In genomic region chr10:71319042-71319799, GRCh38 we compare ENCODE assay signal across 1 cellular context.
TF ChIP-seq lines count a peak whose summit lies in the region.

TSS of gene SLC29A3 (plus strand) at chr10:71319259. CDS start at chr10:71319310, 51 bp downstream.

TF ChIP-seq in HepG2, 621 proteins besides CTCF, POLR2A, EP300 and RAD21 (continued from another document and continues in another):
- TF ChIP-seq ZBTB44 (CRISPR knock-in tag; IDR thresholded peaks at IDR 0.05) (no peak), TEF (CRISPR knock-in tag; IDR thresholded peaks at IDR 0.05) (no peak), ZFP62 (CRISPR knock-in tag; IDR thresholded peaks at IDR 0.05) (no peak), PAWR (CRISPR knock-in tag; IDR thresholded peaks at IDR 0.05; ENCODE audit: borderline replicate concordance) (no peak), ISL2 (CRISPR knock-in tag; IDR thresholded peaks at IDR 0.05) (peak; percentile 4; the same call in 1 of the 2 replicates), SIN3B (IDR thresholded peaks at IDR 0.05; ENCODE audit: low read length) (0 out of 2 replicates have a peak, but pooled peaks have one; percentile 20), SRSF1 (optimal IDR thresholded peaks at IDR 0.05; ENCODE audit: low read depth, low read length) (no peak), ZNF556 (CRISPR knock-in tag; IDR thresholded peaks at IDR 0.05; ENCODE audit: borderline replicate concordance) (no peak; the same call in 1 of the 2 replicates), ZNF331 (CRISPR knock-in tag; IDR thresholded peaks at IDR 0.05) (peak; percentile 63), ZBTB3 (CRISPR knock-in tag; IDR thresholded peaks at IDR 0.05; ENCODE audit: borderline replicate concordance, low read depth) (no peak), HOXA5 (CRISPR knock-in tag; IDR thresholded peaks at IDR 0.05) (no peak; the same call in 1 of the 2 replicates), TAF1 (CRISPR knock-in tag; IDR thresholded peaks at IDR 0.05) (peak; percentile 51; the same call in 1 of the 2 replicates), GABPA (IDR thresholded peaks at IDR 0.05; ENCODE audit: low read depth, low read length) (no peak), GABPA (CRISPR knock-in tag; IDR thresholded peaks at IDR 0.05; ENCODE audit: low read depth) (no peak), ZBTB43 (CRISPR knock-in tag; conservative IDR thresholded peaks at IDR 0.05) (no peak; the same call in none of the 2 replicates), ZNF510 (CRISPR knock-in tag; IDR thresholded peaks at IDR 0.05; ENCODE audit: low read depth) (no peak), RFXANK (CRISPR knock-in tag; IDR thresholded peaks at IDR 0.05) (no peak), GATAD2A (CRISPR knock-in tag; IDR thresholded peaks at IDR 0.05) (no peak), SETDB1 (CRISPR knock-in tag; IDR thresholded peaks at IDR 0.05; ENCODE audit: borderline replicate concordance) (no peak), PRDM4 (CRISPR knock-in tag; IDR thresholded peaks at IDR 0.05; ENCODE audit: borderline replicate concordance) (no peak), ZSCAN25 (CRISPR knock-in tag; IDR thresholded peaks at IDR 0.05) (peak; percentile 28; the same call in 1 of the 2 replicates), KDM4B (CRISPR knock-in tag; IDR thresholded peaks at IDR 0.05) (no peak), MBD4 (IDR thresholded peaks at IDR 0.05; ENCODE audit: borderline replicate concordance, low read length) (no peak), ZNF569 (CRISPR knock-in tag; IDR thresholded peaks at IDR 0.05; ENCODE audit: borderline replicate concordance) (no peak), ZNF138 (CRISPR knock-in tag; IDR thresholded peaks at IDR 0.05; ENCODE audit: low read depth) (no peak), HOMEZ (CRISPR knock-in tag; IDR thresholded peaks at IDR 0.05; ENCODE audit: low read depth) (0 out of 2 replicates have a peak, but pooled peaks have one; percentile 5), SPEN (CRISPR knock-in tag; IDR thresholded peaks at IDR 0.05; ENCODE audit: low read depth) (no peak; the same call in 1 of the 2 replicates), POLR2G (IDR thresholded peaks at IDR 0.05; ENCODE audit: low read depth, low read length) (peak; percentile 75), STAT5B (CRISPR knock-in tag; IDR thresholded peaks at IDR 0.05) (no peak), CAMTA2 (CRISPR knock-in tag; IDR thresholded peaks at IDR 0.05; ENCODE audit: borderline replicate concordance) (no peak), AHR (CRISPR knock-in tag; IDR thresholded peaks at IDR 0.05) (no peak), ZNF747 (CRISPR knock-in tag; IDR thresholded peaks at IDR 0.05; ENCODE audit: borderline replicate concordance) (peak; percentile 21; the same call in 1 of the 2 replicates), MAFK (conservative IDR thresholded peaks at IDR 0.05 in 1 of 2, IDR thresholded peaks at IDR 0.05 in 1 of 2; ENCODE audit: low read length in 2 of 2) (no peak), ZNF296 (CRISPR knock-in tag; conservative IDR thresholded peaks at IDR 0.05) (no peak), ZFP90 (CRISPR knock-in tag; IDR thresholded peaks at IDR 0.05; ENCODE audit: borderline replicate concordance) (no peak; the same call in 1 of the 2 replicates), SP140L (CRISPR knock-in tag; IDR thresholded peaks at IDR 0.05; ENCODE audit: borderline replicate concordance) (no peak), ZNF772 (CRISPR knock-in tag; IDR thresholded peaks at IDR 0.05) (no peak), ZNF563 (CRISPR knock-in tag; IDR thresholded peaks at IDR 0.05) (peak; percentile 55; the same call in 1 of the 2 replicates)
- TF ChIP-seq, protein P1, sequence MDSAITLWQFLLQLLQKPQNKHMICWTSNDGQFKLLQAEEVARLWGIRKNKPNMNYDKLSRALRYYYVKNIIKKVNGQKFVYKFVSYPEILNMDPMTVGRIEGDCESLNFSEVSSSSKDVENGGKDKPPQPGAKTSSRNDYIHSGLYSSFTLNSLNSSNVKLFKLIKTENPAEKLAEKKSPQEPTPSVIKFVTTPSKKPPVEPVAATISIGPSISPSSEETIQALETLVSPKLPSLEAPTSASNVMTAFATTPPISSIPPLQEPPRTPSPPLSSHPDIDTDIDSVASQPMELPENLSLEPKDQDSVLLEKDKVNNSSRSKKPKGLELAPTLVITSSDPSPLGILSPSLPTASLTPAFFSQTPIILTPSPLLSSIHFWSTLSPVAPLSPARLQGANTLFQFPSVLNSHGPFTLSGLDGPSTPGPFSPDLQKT (CRISPR knock-in tag; IDR thresholded peaks at IDR 0.05; ENCODE audit: borderline replicate concordance) = no peak
- TF ChIP-seq, protein P2, sequence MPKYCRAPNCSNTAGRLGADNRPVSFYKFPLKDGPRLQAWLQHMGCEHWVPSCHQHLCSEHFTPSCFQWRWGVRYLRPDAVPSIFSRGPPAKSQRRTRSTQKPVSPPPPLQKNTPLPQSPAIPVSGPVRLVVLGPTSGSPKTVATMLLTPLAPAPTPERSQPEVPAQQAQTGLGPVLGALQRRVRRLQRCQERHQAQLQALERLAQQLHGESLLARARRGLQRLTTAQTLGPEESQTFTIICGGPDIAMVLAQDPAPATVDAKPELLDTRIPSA (CRISPR knock-in tag; IDR thresholded peaks at IDR 0.05; ENCODE audit: borderline replicate concordance) = no peak
- TF ChIP-seq, protein P3, sequence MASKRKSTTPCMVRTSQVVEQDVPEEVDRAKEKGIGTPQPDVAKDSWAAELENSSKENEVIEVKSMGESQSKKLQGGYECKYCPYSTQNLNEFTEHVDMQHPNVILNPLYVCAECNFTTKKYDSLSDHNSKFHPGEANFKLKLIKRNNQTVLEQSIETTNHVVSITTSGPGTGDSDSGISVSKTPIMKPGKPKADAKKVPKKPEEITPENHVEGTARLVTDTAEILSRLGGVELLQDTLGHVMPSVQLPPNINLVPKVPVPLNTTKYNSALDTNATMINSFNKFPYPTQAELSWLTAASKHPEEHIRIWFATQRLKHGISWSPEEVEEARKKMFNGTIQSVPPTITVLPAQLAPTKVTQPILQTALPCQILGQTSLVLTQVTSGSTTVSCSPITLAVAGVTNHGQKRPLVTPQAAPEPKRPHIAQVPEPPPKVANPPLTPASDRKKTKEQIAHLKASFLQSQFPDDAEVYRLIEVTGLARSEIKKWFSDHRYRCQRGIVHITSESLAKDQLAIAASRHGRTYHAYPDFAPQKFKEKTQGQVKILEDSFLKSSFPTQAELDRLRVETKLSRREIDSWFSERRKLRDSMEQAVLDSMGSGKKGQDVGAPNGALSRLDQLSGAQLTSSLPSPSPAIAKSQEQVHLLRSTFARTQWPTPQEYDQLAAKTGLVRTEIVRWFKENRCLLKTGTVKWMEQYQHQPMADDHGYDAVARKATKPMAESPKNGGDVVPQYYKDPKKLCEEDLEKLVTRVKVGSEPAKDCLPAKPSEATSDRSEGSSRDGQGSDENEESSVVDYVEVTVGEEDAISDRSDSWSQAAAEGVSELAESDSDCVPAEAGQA (IDR thresholded peaks at IDR 0.05; ENCODE audit: low read depth) = no peak
- TF ChIP-seq, protein P3 (CRISPR knock-in tag; IDR thresholded peaks at IDR 0.05; ENCODE audit: borderline replicate concordance) = no peak
- TF ChIP-seq, protein P4, sequence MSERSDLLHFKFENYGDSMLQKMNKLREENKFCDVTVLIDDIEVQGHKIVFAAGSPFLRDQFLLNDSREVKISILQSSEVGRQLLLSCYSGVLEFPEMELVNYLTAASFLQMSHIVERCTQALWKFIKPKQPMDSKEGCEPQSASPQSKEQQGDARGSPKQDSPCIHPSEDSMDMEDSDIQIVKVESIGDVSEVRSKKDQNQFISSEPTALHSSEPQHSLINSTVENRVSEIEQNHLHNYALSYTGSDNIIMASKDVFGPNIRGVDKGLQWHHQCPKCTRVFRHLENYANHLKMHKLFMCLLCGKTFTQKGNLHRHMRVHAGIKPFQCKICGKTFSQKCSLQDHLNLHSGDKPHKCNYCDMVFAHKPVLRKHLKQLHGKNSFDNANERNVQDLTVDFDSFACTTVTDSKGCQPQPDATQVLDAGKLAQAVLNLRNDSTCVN (CRISPR knock-in tag; IDR thresholded peaks at IDR 0.05; ENCODE audit: borderline replicate concordance) = no peak
- TF ChIP-seq, protein P5, sequence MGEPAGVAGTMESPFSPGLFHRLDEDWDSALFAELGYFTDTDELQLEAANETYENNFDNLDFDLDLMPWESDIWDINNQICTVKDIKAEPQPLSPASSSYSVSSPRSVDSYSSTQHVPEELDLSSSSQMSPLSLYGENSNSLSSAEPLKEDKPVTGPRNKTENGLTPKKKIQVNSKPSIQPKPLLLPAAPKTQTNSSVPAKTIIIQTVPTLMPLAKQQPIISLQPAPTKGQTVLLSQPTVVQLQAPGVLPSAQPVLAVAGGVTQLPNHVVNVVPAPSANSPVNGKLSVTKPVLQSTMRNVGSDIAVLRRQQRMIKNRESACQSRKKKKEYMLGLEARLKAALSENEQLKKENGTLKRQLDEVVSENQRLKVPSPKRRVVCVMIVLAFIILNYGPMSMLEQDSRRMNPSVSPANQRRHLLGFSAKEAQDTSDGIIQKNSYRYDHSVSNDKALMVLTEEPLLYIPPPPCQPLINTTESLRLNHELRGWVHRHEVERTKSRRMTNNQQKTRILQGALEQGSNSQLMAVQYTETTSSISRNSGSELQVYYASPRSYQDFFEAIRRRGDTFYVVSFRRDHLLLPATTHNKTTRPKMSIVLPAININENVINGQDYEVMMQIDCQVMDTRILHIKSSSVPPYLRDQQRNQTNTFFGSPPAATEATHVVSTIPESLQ (CRISPR knock-in tag; conservative IDR thresholded peaks at IDR 0.05) = peak; percentile 54; the same call in 1 of the 2 replicates
